In genomic region chr15:26662226-26662750, GRCh38 we compare ENCODE assay signal across 28 cellular contexts.
DNase-seq lines count a peak whose midpoint lies in the region; ATAC-seq and TF ChIP-seq lines count a peak whose summit lies in the region.
"Had no signal": no experiment of that assay in that cellular context is flagged by ENCODE, and none has a peak within 500 bp of the region (broad histone marks: within the 10 kb centered on the region; RNA-seq: fewer than 3 reads in every experiment).

No MANE protein-coding gene starts in this region.

- H3K9me3 ChIP-seq in BLaER1 (no peaks in the 10 kb centered on the region), smooth muscle cell (replicated peaks; ENCODE audit: low read depth) (no peaks in the 10 kb centered on the region)
- H3K9me3 ChIP-seq: BE2C, gastrocnemius medialis, HAP-1, psoas muscle, thyroid gland had no signal

- H3K9me3 Mint-ChIP-seq in stimulated activated naive CD8-positive, alpha-beta T cell treated with anti-CD3 and anti-CD28 coated beads, Interleukin-15, amount 100 ng/mL, for 72 hours: peaks cover 0 to 5% of the 10 kb centered on the region in 2 donors
- H3K9me3 Mint-ChIP-seq: stimulated activated naive CD8-positive, alpha-beta T cell treated with anti-CD3 and anti-CD28 coated beads, Interleukin-15, Interleukin-2, amounts not matched to agents 100 ng/mL and 50 ng/mL, for 24 hours had no signal

- H3F3A ChIP-seq in smooth muscle cell (ENCODE audit: low read depth): no peaks in the 10 kb centered on the region

- H3K4me1 ChIP-seq in BLaER1 (peaks cover 39% of the 10 kb centered on the region), smooth muscle cell (ENCODE audit: low read depth) (peaks cover 7% of the 10 kb centered on the region)
- H3K4me1 ChIP-seq: gastrocnemius medialis, HAP-1, psoas muscle had no signal

- H3K4me2 ChIP-seq in BLaER1 (peak overlapping the region; percentile 76), smooth muscle cell (no peak overlapping the region)

- H4K20me1 ChIP-seq in BLaER1 (no peaks in the 10 kb centered on the region), smooth muscle cell (ENCODE audit: low read depth) (no peaks in the 10 kb centered on the region)

- WGBS in smooth muscle cell (ENCODE audit: low lambda C conversion rate): 64% methylated on average over 7 of the region's 7 CpGs

- ATAC-seq in stimulated activated naive CD8-positive, alpha-beta T cell treated with anti-CD3 and anti-CD28 coated beads, Interleukin-15, amount 100 ng/mL, for 72 hours: no peak
- ATAC-seq in GM21786 (IDR thresholded peaks at IDR 0.05; ENCODE audit: unreplicated experiment): no peak
- ATAC-seq: activated CD4-positive, alpha-beta T cell treated with anti-CD3 and anti-CD28 coated beads for 36 hours; gastrocnemius medialis; left lobe of liver; psoas muscle had no signal

- H3K36me3 ChIP-seq in BLaER1 (no peaks in the 10 kb centered on the region), smooth muscle cell (ENCODE audit: low read depth) (no peaks in the 10 kb centered on the region)
- H3K36me3 ChIP-seq: BE2C, cardiac muscle cell, gastrocnemius medialis, HAP-1, thyroid gland had no signal

- no peak overlapping the region for H2AFZ ChIP-seq in smooth muscle cell (ENCODE audit: low read depth)

- H3K27me3 ChIP-seq in BLaER1 (no peaks in the 10 kb centered on the region), dorsolateral prefrontal cortex (no peaks in the 10 kb centered on the region), smooth muscle cell (ENCODE audit: low read depth) (no peaks in the 10 kb centered on the region)
- H3K27me3 ChIP-seq: BE2C, cardiac muscle cell, gastrocnemius medialis, thyroid gland had no signal

- peak overlapping the region; percentile 42 for H3K27ac ChIP-seq in BLaER1
- H3K27ac ChIP-seq in dorsolateral prefrontal cortex: peak overlapping the region in 38 of 59 donors; percentile 7 to 85 (median 49)
- H3K27ac ChIP-seq in smooth muscle cell (ENCODE audit: low read depth): no peak overlapping the region
- H3K27ac ChIP-seq: cardiac muscle cell, gastrocnemius medialis, psoas muscle, thyroid gland had no signal

- TF ChIP-seq CTCF in dorsolateral prefrontal cortex (IDR thresholded peaks at IDR 0.05 in 54 of 56, conservative IDR thresholded peaks at IDR 0.05 in 2 of 56; ENCODE audit: low read depth in 1 of 56, partially characterized antibody in 56 of 56) (no peak), smooth muscle cell (IDR thresholded peaks at IDR 0.05; ENCODE audit: borderline replicate concordance, insufficient read depth, poor library complexity, severe bottlenecking) (no peak)

- no peak overlapping the region for H3K27ac Mint-ChIP-seq in stimulated activated naive CD8-positive, alpha-beta T cell treated with anti-CD3 and anti-CD28 coated beads, Interleukin-15, amount 100 ng/mL, for 72 hours
- H3K27ac Mint-ChIP-seq: activated CD4-positive, alpha-beta T cell treated with anti-CD3 and anti-CD28 coated beads for 36 hours; activated naive CD8-positive, alpha-beta T cell; immature natural killer cell; stimulated activated naive CD8-positive, alpha-beta T cell treated with anti-CD3 and anti-CD28 coated beads, Interleukin-15, Interleukin-2, amounts not matched to agents 100 ng/mL and 50 ng/mL, for 24 hours had no signal

- H3K9ac ChIP-seq in BLaER1: no peak overlapping the region
- no peak overlapping the region for H3K9ac ChIP-seq in smooth muscle cell (ENCODE audit: low read depth)

- H3K4me3 Mint-ChIP-seq in stimulated activated naive CD8-positive, alpha-beta T cell treated with anti-CD3 and anti-CD28 coated beads, Interleukin-15, amount 100 ng/mL, for 72 hours: no peak overlapping the region
- H3K4me3 Mint-ChIP-seq: activated CD4-positive, alpha-beta T cell treated with anti-CD3 and anti-CD28 coated beads for 36 hours; activated naive CD8-positive, alpha-beta T cell; immature natural killer cell; stimulated activated naive CD8-positive, alpha-beta T cell treated with anti-CD3 and anti-CD28 coated beads, Interleukin-15, Interleukin-2, amounts not matched to agents 100 ng/mL and 50 ng/mL, for 24 hours had no signal

- H3K79me2 ChIP-seq in smooth muscle cell (ENCODE audit: low read depth): no peaks in the 10 kb centered on the region

- H3K27me3 Mint-ChIP-seq in stimulated activated naive CD8-positive, alpha-beta T cell treated with anti-CD3 and anti-CD28 coated beads, Interleukin-15, amount 100 ng/mL, for 72 hours: no peaks in the 10 kb centered on the region
- H3K27me3 Mint-ChIP-seq: activated CD4-positive, alpha-beta T cell treated with anti-CD3 and anti-CD28 coated beads for 36 hours; activated naive CD8-positive, alpha-beta T cell; stimulated activated naive CD8-positive, alpha-beta T cell treated with anti-CD3 and anti-CD28 coated beads, Interleukin-15, Interleukin-2, amounts not matched to agents 100 ng/mL and 50 ng/mL, for 24 hours had no signal

- DNase-seq in MV-4-11 (lab: John Stamatoyannopoulos, UW): peak; percentile 35
- DNase-seq in NOMO-1 treated with DMSO at 0.1 percent for 48 hours (lab: John Stamatoyannopoulos, UW; ENCODE audit: unreplicated experiment): peak; percentile 82
- no peak for DNase-seq in dorsolateral prefrontal cortex
- DNase-seq in NCI-H526 (lab: John Stamatoyannopoulos, UW): no peak
- DNase-seq in stimulated activated naive CD8-positive, alpha-beta T cell treated with anti-CD3 and anti-CD28 coated beads, Interleukin-15, amount 100 ng/mL, for 72 hours: no peak
- no peak for DNase-seq in smooth muscle cell (lab: John Stamatoyannopoulos, UW; ENCODE audit: unreplicated experiment)
- DNase-seq: activated CD4-positive, alpha-beta T cell treated with anti-CD3 and anti-CD28 coated beads for 36 hours; activated T-cell treated with anti-CD3 and anti-CD28 coated beads for 4 hours; aorta; BE2C; DMS79; gastrocnemius medialis; GF-D8; immature natural killer cell; mesenchymal stem cell; NCI-H1105; NCI-H2107; NCI-H446 treated with DMSO at 0.1 percent for 48 hours; psoas muscle; T-helper 2 cell; thyroid gland had no signal

- intact Hi-C loops in dorsolateral prefrontal cortex (cut with DNase I): no loop called here

- H3K4me1 Mint-ChIP-seq in stimulated activated naive CD8-positive, alpha-beta T cell treated with anti-CD3 and anti-CD28 coated beads, Interleukin-15, amount 100 ng/mL, for 72 hours: no peaks in the 10 kb centered on the region
- H3K4me1 Mint-ChIP-seq: activated CD4-positive, alpha-beta T cell treated with anti-CD3 and anti-CD28 coated beads for 36 hours; immature natural killer cell had no signal

- H3K4me3 ChIP-seq in BLaER1 (no peak overlapping the region), dorsolateral prefrontal cortex (no peak overlapping the region), smooth muscle cell (no peak overlapping the region)
- H3K4me3 ChIP-seq: cardiac muscle cell, gastrocnemius medialis, HAP-1, psoas muscle, thyroid gland had no signal

Comparison
In these comparisons a context has a peak if more than half of its experiments do, and no peak if none do; other contexts are left out.
1. DNase-seq: peak in MV-4-11 (single experiment) and NOMO-1 treated with DMSO at 0.1 percent for 48 hours (single experiment); none in dorsolateral prefrontal cortex (0 of 10), NCI-H526 (0 of 2), stimulated activated naive CD8-positive, alpha-beta T cell treated with anti-CD3 and anti-CD28 coated beads, Interleukin-15, amount 100 ng/mL, for 72 hours (0 of 2) and smooth muscle cell (single experiment).